ENCODE assay signal across 16 cellular contexts in genomic region chr12:44246481-44247105, GRCh38.
"Had no signal": no experiment of that assay in that cellular context is flagged by ENCODE, and none has a peak within 500 bp of the region (broad histone marks: within the 10 kb centered on the region; RNA-seq: fewer than 3 reads in every experiment).

No MANE protein-coding gene starts in this region.

- H3K27me3 ChIP-seq: adrenal gland, colonic mucosa, hepatocyte, left lung, neutrophil had no signal

- H3K4me3 ChIP-seq: adrenal gland, colonic mucosa, hepatocyte, left lung had no signal

- DNase-seq: activated CD4-positive, alpha-beta memory T cell treated with anti-CD3 and anti-CD28 coated beads, Interleukin-2, amount 10 ng/mL, durations not matched to agents 7 days and 5 days; activated effector memory CD4-positive, alpha-beta T cell treated with Interleukin-2 at 50 U/mL for 16 hours; activated naive CD4-positive, alpha-beta T cell treated with anti-CD3 and anti-CD28 coated beads, Interleukin-2, amount 50 U/mL, for 16 hours; activated T-cell treated with anti-CD3 and anti-CD28 coated beads, Interleukin-2, amount 50 U/mL, for 24 hours; adrenal gland; central memory CD4-positive, alpha-beta T cell; colonic mucosa; left lung; mammary epithelial cell; naive thymus-derived CD4-positive, alpha-beta T cell; retina; stimulated activated CD4-positive, alpha-beta T cell treated with anti-CD3 and anti-CD28 coated beads, Interleukin-2, amount 100 ng/mL, for 48 hours; WERI-Rb-1 had no signal

- H3K79me2 ChIP-seq: hepatocyte had no signal

- H3K4me1 ChIP-seq: adrenal gland, colonic mucosa, left lung had no signal

- H3K36me3 ChIP-seq: adrenal gland, colonic mucosa, left lung, neutrophil, WERI-Rb-1 had no signal

- H3K9me3 ChIP-seq: adrenal gland, colonic mucosa, neutrophil had no signal

- H2AFZ ChIP-seq: hepatocyte had no signal

- H3K4me2 ChIP-seq: hepatocyte had no signal

- ATAC-seq: left lung; naive thymus-derived CD4-positive, alpha-beta T cell; stimulated activated memory B cell treated with anti-CD40 and anti-IgM and Interleukin-4, amounts not matched to agents 10 μg/mL and 1 μg/mL and 100 μg/mL, for 72 hours had no signal

- H3K27ac ChIP-seq: adrenal gland, colonic mucosa, hepatocyte, left lung, neutrophil, WERI-Rb-1 had no signal
